2 cellular contexts compared by ENCODE assay signal in genomic region chr2:54609241-54609640, GRCh38.
TF ChIP-seq lines count a peak whose summit lies in the region.

No MANE protein-coding gene starts in this region.

TF ChIP-seq in HepG2, 621 proteins besides CTCF, POLR2A, EP300 and RAD21 (continued from another document):
- TF ChIP-seq ZBTB4 (CRISPR knock-in tag; IDR thresholded peaks at IDR 0.05; ENCODE audit: borderline replicate concordance): no peak
- no peak for TF ChIP-seq NKX3-1 (CRISPR knock-in tag; IDR thresholded peaks at IDR 0.05)
- TF ChIP-seq EZH2 (conservative IDR thresholded peaks at IDR 0.05; ENCODE audit: low read depth, low read length): no peak
- TF ChIP-seq CBFB (CRISPR knock-in tag; IDR thresholded peaks at IDR 0.05): no peak
- TF ChIP-seq CCAR2 (optimal IDR thresholded peaks at IDR 0.05; ENCODE audit: low read depth, low read length): no peak

TF ChIP-seq in HEK293, 187 proteins besides CTCF, POLR2A, EP300 and RAD21 (continued from another document):
- TF ChIP-seq ZBTB10 (tag by site-specific recombination; IDR thresholded peaks at IDR 0.05): no peak
- TF ChIP-seq ZBTB26 (tag by site-specific recombination; optimal IDR thresholded peaks at IDR 0.05): no peak
- TF ChIP-seq ZNF785 (tag by site-specific recombination; IDR thresholded peaks at IDR 0.05): no peak
